In the genomic region with DNA sequence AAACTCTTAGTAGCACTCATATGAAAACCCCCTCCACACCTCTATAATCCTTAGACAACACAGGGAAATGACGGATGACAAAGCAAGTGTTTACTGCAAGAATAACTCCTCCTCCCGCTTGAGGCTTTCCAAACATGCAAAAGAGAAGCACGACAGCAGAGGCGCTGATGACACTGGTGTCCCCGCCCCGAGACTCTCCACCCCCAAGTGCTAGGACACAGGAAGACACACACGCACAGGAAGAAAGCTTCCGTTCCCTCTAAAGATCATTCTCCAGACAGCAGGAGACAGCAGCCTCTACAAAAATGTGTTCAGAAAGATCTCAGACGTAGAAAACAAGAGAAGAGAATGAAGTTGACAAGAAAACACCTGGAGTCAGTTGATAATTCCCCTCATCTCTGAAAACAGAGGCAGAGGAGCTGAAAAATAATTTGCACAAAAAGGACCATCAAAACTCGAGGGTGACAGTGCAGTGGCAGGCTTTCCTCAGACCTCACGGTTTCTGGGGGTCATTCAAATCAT, we compare ENCODE assay signal across 8 cellular contexts.
A peak's percentile ranks its signal among the peaks of the same experiment; 100 is the strongest.
DNase-seq lines count a peak whose midpoint lies in the region; ATAC-seq and TF ChIP-seq lines count a peak whose summit lies in the region.

No MANE protein-coding gene starts in this region.

- 39 to 64% methylated on average over 7 to 10 of the region's 11 CpGs for WGBS in esophagus squamous epithelium, 2 donors
- WGBS in prostate gland, result 51% methylated on average over 11 of the region's 11 CpGs

- H3K4me3 ChIP-seq in esophagus squamous epithelium (no peak overlapping the region), prostate gland (no peak overlapping the region), uterus (no peak overlapping the region)

- TF ChIP-seq CTCF in esophagus squamous epithelium (IDR thresholded peaks at IDR 0.05), result no peak
- no peak for TF ChIP-seq CTCF in prostate gland (IDR thresholded peaks at IDR 0.05)
- TF ChIP-seq CTCF in uterus (IDR thresholded peaks at IDR 0.05), result no peak

- H3K36me3 ChIP-seq in esophagus squamous epithelium (peaks cover 20 to 90% (median 22%) of the 10 kb centered on the region in 3 donors), prostate gland (peaks cover 1 to 17% of the 10 kb centered on the region in 2 donors), uterus (no peaks in the 10 kb centered on the region)

- intact Hi-C loops in esophagus squamous epithelium (cut with DNase I) (no loop called here), prostate gland (cut with DNase I) (no loop called here), uterus (cut with DNase I; ENCODE audit: low total_unique reads) (no loop called here)

- ATAC-seq in GM21423 (IDR thresholded peaks at IDR 0.05; ENCODE audit: unreplicated experiment), result peak; percentile 66
- ATAC-seq in HG02763 (IDR thresholded peaks at IDR 0.05; ENCODE audit: unreplicated experiment), result no peak

- no peaks in the 10 kb centered on the region for H3K9me3 ChIP-seq in esophagus squamous epithelium
- H3K9me3 ChIP-seq in prostate gland, result no peaks in the 10 kb centered on the region
- no peaks in the 10 kb centered on the region for H3K9me3 ChIP-seq in uterus

- DNase-seq in NCI-H1436 (lab: John Stamatoyannopoulos, UW), result peak; percentile 31
- peak; percentile 71 for DNase-seq in activated CD8-positive, alpha-beta memory T cell treated with anti-CD3 and anti-CD28 coated beads for 24 hours
- DNase-seq in esophagus squamous epithelium (lab: John Stamatoyannopoulos, UW), result no peak
- peak; percentile 63 for DNase-seq in prostate gland (ENCODE audit: low spot score)
- no peak for DNase-seq in NCI-H446 treated with DMSO at 0.1 percent for 48 hours (lab: John Stamatoyannopoulos, UW)
- DNase-seq in uterus, result no peak

- H3K27me3 ChIP-seq in esophagus squamous epithelium, result no peaks in the 10 kb centered on the region
- H3K27me3 ChIP-seq in prostate gland (replicated peaks; ENCODE audit: insufficient read depth), result no peaks in the 10 kb centered on the region
- H3K27me3 ChIP-seq in uterus, result no peaks in the 10 kb centered on the region

- peaks cover 0 to 36% (median 3%) of the 10 kb centered on the region in 3 donors for H3K4me1 ChIP-seq in esophagus squamous epithelium
- H3K4me1 ChIP-seq in prostate gland (replicated peaks), result no peaks in the 10 kb centered on the region
- H3K4me1 ChIP-seq in uterus, result no peaks in the 10 kb centered on the region

- H3K27ac ChIP-seq in esophagus squamous epithelium, result peak overlapping the region in 3 of 4 donors; percentile 7 to 54 (median 16)
- H3K27ac ChIP-seq in prostate gland, result peak overlapping the region; percentile 34 to 54
- H3K27ac ChIP-seq in uterus, result peak overlapping the region in 1 of 2 donors; percentile 33

- TF ChIP-seq POLR2A in esophagus squamous epithelium (IDR thresholded peaks at IDR 0.05), result peak in 1 of 4 donors; percentile 31
- TF ChIP-seq POLR2A in prostate gland (IDR thresholded peaks at IDR 0.05), result no peak
- no peak for TF ChIP-seq POLR2A in uterus (IDR thresholded peaks at IDR 0.05)

Comparison
In these comparisons a context has a peak if more than half of its experiments do, and no peak if none do; other contexts are left out.
1. DNase-seq: peak in NCI-H1436 (single experiment), activated CD8-positive, alpha-beta memory T cell treated with anti-CD3 and anti-CD28 coated beads for 24 hours (single experiment) and prostate gland (single experiment); none in esophagus squamous epithelium (single experiment), NCI-H446 treated with DMSO at 0.1 percent for 48 hours (single experiment) and uterus (0 of 2).